Comparison of ENCODE assay signal across 24 cellular contexts in genomic region chr10:126393076-126393475, GRCh38.
"Had no signal": no experiment of that assay in that cellular context is flagged by ENCODE, and none has a peak within 500 bp of the region (broad histone marks: within the 10 kb centered on the region; RNA-seq: fewer than 3 reads in every experiment).

No MANE protein-coding gene starts in this region.

- H3K27ac ChIP-seq: neural progenitor cell, ovary, parathyroid adenoma, psoas muscle, right lobe of liver, sigmoid colon, stomach, thoracic aorta, thyroid gland, tibial nerve, upper lobe of left lung, vagina had no signal

- H3K4me3 ChIP-seq: neural progenitor cell, ovary, psoas muscle, right lobe of liver, sigmoid colon, stomach, thoracic aorta, thyroid gland, tibial nerve, upper lobe of left lung, vagina had no signal

- H3K9me3 ChIP-seq: ovary, psoas muscle, right lobe of liver, sigmoid colon, stomach, thoracic aorta, thyroid gland, upper lobe of left lung, vagina had no signal

- H3K4me2 ChIP-seq: neural progenitor cell had no signal

- H2AFZ ChIP-seq: neural progenitor cell, parathyroid adenoma had no signal

- H3K79me2 ChIP-seq: parathyroid adenoma had no signal

- H3K4me1 ChIP-seq: parathyroid adenoma, psoas muscle had no signal

- H3K9ac ChIP-seq: neural progenitor cell, parathyroid adenoma had no signal

- H3K36me3 ChIP-seq: neural progenitor cell, ovary, right lobe of liver, sigmoid colon, stomach, thoracic aorta, thyroid gland, tibial nerve, upper lobe of left lung, vagina had no signal

- ATAC-seq: natural killer cell; psoas muscle; right cardiac atrium; right lobe of liver; stimulated activated naive B cell treated with anti-CD40 and anti-IgM and Interleukin-4, amounts not matched to agents 10 μg/mL and 1 μg/mL and 100 μg/mL, for 72 hours had no signal

- DNase-seq: natural killer cell; occipital lobe; ovary; posterior cingulate gyrus; psoas muscle; right cardiac atrium; right lobe of liver; sigmoid colon; small intestine; stimulated activated CD4-positive, alpha-beta T cell treated with anti-CD3 and anti-CD28 coated beads, Interleukin-15, amount 100 ng/mL, for 24 hours; stimulated activated CD4-positive, alpha-beta T cell treated with anti-CD3 and anti-CD28 coated beads, Interleukin-2, amount 100 ng/mL, for 24 hours; stimulated activated CD4-positive, alpha-beta T cell treated with anti-CD3 and anti-CD28 coated beads, Interleukin-2, amount 100 ng/mL, for 48 hours; stimulated activated CD4-positive, alpha-beta T cell treated with anti-CD3 and anti-CD28 coated beads, Interleukin-4, amount 100 ng/mL, for 24 hours; stimulated activated CD8-positive, alpha-beta memory T cell treated with anti-CD3 and anti-CD28 coated beads, Interleukin-4, amount 100 ng/mL, for 48 hours; stimulated activated naive B cell treated with anti-CD40 and anti-IgM and Interleukin-4, amounts not matched to agents 10 μg/mL and 1 μg/mL and 100 μg/mL, for 72 hours; stimulated activated naive CD4-positive, alpha-beta T cell treated with Interleukin-2 at 50 U/mL for 16 hours; stomach; thyroid gland had no signal

- H3K27me3 ChIP-seq: ovary, right lobe of liver, thyroid gland, tibial nerve, vagina had no signal
